In genomic region chrX:128616933-128617332, GRCh38 we compare ENCODE assay signal across 14 cellular contexts.
A peak's percentile ranks its signal among the peaks of the same experiment; 100 is the strongest.
DNase-seq lines count a peak whose midpoint lies in the region; ATAC-seq and TF ChIP-seq lines count a peak whose summit lies in the region.
"Had no signal": no experiment of that assay in that cellular context is flagged by ENCODE, and none has a peak within 500 bp of the region (broad histone marks: within the 10 kb centered on the region; RNA-seq: fewer than 3 reads in every experiment).

No MANE protein-coding gene starts in this region.

- H2AFZ ChIP-seq in mammary epithelial cell (ENCODE audit: low read depth, low read length) = no peak overlapping the region

- 57% methylated on average over 1 of the region's 1 CpG for WGBS in mammary epithelial cell (ENCODE audit: low coverage, missing lambda C conversion rate)

- no TSS peak for BruUV-seq in mammary epithelial cell (replicated peaks; lab: Mats Ljungman, UMichigan)

- DNase-seq in HT1080 (ENCODE audit: low read depth) (peak; percentile 29), mammary epithelial cell (peak; percentile 0), kidney tubule cell (ENCODE audit: low spot score) (peak; percentile 54), COLO668 (lab: John Stamatoyannopoulos, UW; ENCODE audit: unreplicated experiment) (no peak), hepatic stellate cell (ENCODE audit: low spot score) (no peak)
- DNase-seq in activated CD4-positive, alpha-beta T cell treated with anti-CD3 and anti-CD28 coated beads for 4 hours = no peak
- DNase-seq: Caco-2; CD8-positive, alpha-beta T cell; DND-41; GF-D8; HFFc6 had no signal

- no peaks in the 10 kb centered on the region for H3K36me3 ChIP-seq in mammary epithelial cell (ENCODE audit: insufficient read depth, low read length)
- H3K36me3 ChIP-seq: HAP-1 had no signal

- H3K4me1 ChIP-seq in mammary epithelial cell (ENCODE audit: insufficient read depth, low read length) = no peaks in the 10 kb centered on the region
- H3K4me1 ChIP-seq: A549, Caco-2, HAP-1 had no signal

- dilution Hi-C loops in mammary epithelial cell (cut with HindIII; ENCODE audit: low sequenced_read_pairs) = no loop called here

- CTCF ChIA-PET in mammary epithelial cell (lab: Charles Lee; ENCODE audit: low non-redundant PET) = no interaction called here

- no peak for TF ChIP-seq CTCF in mammary epithelial cell (conservative IDR thresholded peaks at IDR 0.05 in 1 of 2, IDR thresholded peaks at IDR 0.05 in 1 of 2; ENCODE audit: extremely low read depth in 1 of 2, insufficient read depth in 1 of 2, low read depth in 1 of 2, low read length in 2 of 2)

- no peak overlapping the region for H3K4me2 ChIP-seq in mammary epithelial cell (ENCODE audit: insufficient read depth, low read depth, low read length)
- H3K4me2 ChIP-seq: A549 had no signal

- in situ Hi-C loops in mammary epithelial cell (cut with MboI; ENCODE audit: low sequenced_read_pairs in 2 of 2) = no loop called here

- ATAC-seq in HG03521 (IDR thresholded peaks at IDR 0.05; ENCODE audit: unreplicated experiment) = no peak
- ATAC-seq: A549; CD8-positive, alpha-beta T cell had no signal

- H3K27ac ChIP-seq in mammary epithelial cell (ENCODE audit: insufficient read depth, low read depth, low read length) = no peak overlapping the region
- H3K27ac ChIP-seq: A549 had no signal

- no peaks in the 10 kb centered on the region for H3K27me3 ChIP-seq in mammary epithelial cell (ENCODE audit: insufficient read depth, low read length)

- H3K9me3 ChIP-seq in mammary epithelial cell (replicated peaks; ENCODE audit: insufficient read depth, low read length) = no peaks in the 10 kb centered on the region
- H3K9me3 ChIP-seq: A549, Caco-2, HAP-1 had no signal

- intact Hi-C loops in mammary epithelial cell (cut with micrococcal nuclease) = no loop called here

- no peak overlapping the region for H3K9ac ChIP-seq in mammary epithelial cell (ENCODE audit: insufficient read depth, low read length)

- H3K4me3 ChIP-seq in mammary epithelial cell (replicated peaks in 1 of 3; ENCODE audit: insufficient read depth in 1 of 3, low read depth in 2 of 3, low read length in 3 of 3) = no peak overlapping the region
- H3K4me3 ChIP-seq: A549, HAP-1 had no signal

- no peaks in the 10 kb centered on the region for H4K20me1 ChIP-seq in mammary epithelial cell (ENCODE audit: insufficient read depth, low read length)

- no peaks in the 10 kb centered on the region for H3K79me2 ChIP-seq in mammary epithelial cell (ENCODE audit: insufficient read depth, low read length)

Comparison
In these comparisons a context has a peak if more than half of its experiments do, and no peak if none do; other contexts are left out.
1. DNase-seq: peak in HT1080 (single experiment), mammary epithelial cell (single experiment) and kidney tubule cell (single experiment); none in COLO668 (single experiment), hepatic stellate cell (single experiment) and activated CD4-positive, alpha-beta T cell treated with anti-CD3 and anti-CD28 coated beads for 4 hours (0 of 2).